Comparison of ENCODE assay signal across 14 cellular contexts in the genomic region with DNA sequence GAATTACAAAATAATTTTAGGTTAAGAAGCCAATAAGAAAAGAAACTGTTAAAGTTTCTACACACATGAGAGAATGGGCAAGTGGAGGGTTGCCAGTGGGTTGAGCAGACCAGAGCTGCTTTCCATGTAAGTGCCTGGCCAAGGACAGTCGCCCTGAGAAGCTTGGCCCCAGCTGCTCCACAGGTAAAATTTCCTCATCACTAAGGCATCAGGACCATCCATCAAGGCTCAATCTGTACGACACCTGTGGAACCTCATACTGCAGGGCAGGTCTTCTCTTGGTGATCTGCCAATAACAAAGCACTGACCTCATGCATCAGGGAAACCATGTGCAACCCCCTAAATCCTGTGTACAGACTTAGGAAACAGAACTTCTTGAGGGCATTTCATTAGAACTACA.
DNase-seq lines count a peak whose midpoint lies in the region; ATAC-seq lines count a peak whose summit lies in the region.
"Had no signal": no experiment of that assay in that cellular context is flagged by ENCODE, and none has a peak within 500 bp of the region (broad histone marks: within the 10 kb centered on the region; RNA-seq: fewer than 3 reads in every experiment).

No MANE protein-coding gene starts in this region.

- H3K27me3 Mint-ChIP-seq in activated T-cell treated with anti-CD3 and anti-CD28 coated beads, Interleukin-2, amount 50 U/mL, for 24 hours = no peaks in the 10 kb centered on the region
- peaks cover 2% of the 10 kb centered on the region for H3K27me3 Mint-ChIP-seq in activated naive CD8-positive, alpha-beta T cell treated with anti-CD3 and anti-CD28 coated beads, Interleukin-2, amount 50 U/mL, for 24 hours
- H3K27me3 Mint-ChIP-seq in CD8-positive, alpha-beta memory T cell = no peaks in the 10 kb centered on the region

- H3K4me1 ChIP-seq in CD8-positive, alpha-beta memory T cell (ENCODE audit: insufficient read depth, low read length) = no peaks in the 10 kb centered on the region

- peaks cover 72% of the 10 kb centered on the region for H3K36me3 Mint-ChIP-seq in activated T-cell treated with anti-CD3 and anti-CD28 coated beads, Interleukin-2, amount 50 U/mL, for 24 hours (ENCODE audit: low read depth)
- peaks cover 51% of the 10 kb centered on the region for H3K36me3 Mint-ChIP-seq in activated naive CD8-positive, alpha-beta T cell treated with anti-CD3 and anti-CD28 coated beads, Interleukin-2, amount 50 U/mL, for 24 hours (ENCODE audit: low read depth)
- peaks cover 18 to 37% (median 25%) of the 10 kb centered on the region in 3 donors for H3K36me3 Mint-ChIP-seq in CD8-positive, alpha-beta memory T cell

- peaks cover 3% of the 10 kb centered on the region for H3K9me3 Mint-ChIP-seq in activated T-cell treated with anti-CD3 and anti-CD28 coated beads, Interleukin-2, amount 50 U/mL, for 24 hours
- H3K9me3 Mint-ChIP-seq in activated naive CD8-positive, alpha-beta T cell treated with anti-CD3 and anti-CD28 coated beads, Interleukin-2, amount 50 U/mL, for 24 hours = no peaks in the 10 kb centered on the region
- H3K9me3 Mint-ChIP-seq in CD8-positive, alpha-beta memory T cell = no peaks in the 10 kb centered on the region
- H3K9me3 Mint-ChIP-seq: CD8-positive, alpha-beta T cell had no signal

- peaks cover 73% of the 10 kb centered on the region for H3K4me1 Mint-ChIP-seq in activated T-cell treated with anti-CD3 and anti-CD28 coated beads, Interleukin-2, amount 50 U/mL, for 24 hours (ENCODE audit: low read depth)
- peaks cover 89% of the 10 kb centered on the region for H3K4me1 Mint-ChIP-seq in activated naive CD8-positive, alpha-beta T cell treated with anti-CD3 and anti-CD28 coated beads, Interleukin-2, amount 50 U/mL, for 24 hours
- peaks cover 0 to 2% (median 0%) of the 10 kb centered on the region in 3 donors for H3K4me1 Mint-ChIP-seq in CD8-positive, alpha-beta memory T cell

- H3K27ac ChIP-seq in CD8-positive, alpha-beta memory T cell (ENCODE audit: low read depth, low read length) = no peak overlapping the region
- H3K27ac ChIP-seq: 22Rv1, GM23248 had no signal

- no peak overlapping the region for H3K4me3 Mint-ChIP-seq in activated T-cell treated with anti-CD3 and anti-CD28 coated beads, Interleukin-2, amount 50 U/mL, for 24 hours
- H3K4me3 Mint-ChIP-seq in activated naive CD8-positive, alpha-beta T cell treated with anti-CD3 and anti-CD28 coated beads, Interleukin-2, amount 50 U/mL, for 24 hours = peak overlapping the region; percentile 58
- no peak overlapping the region for H3K4me3 Mint-ChIP-seq in CD8-positive, alpha-beta memory T cell
- H3K4me3 Mint-ChIP-seq: CD14-positive monocyte; CD8-positive, alpha-beta T cell had no signal

- H3K27me3 ChIP-seq in CD8-positive, alpha-beta memory T cell (ENCODE audit: insufficient read depth, low read length, poor library complexity, severe bottlenecking) = no peaks in the 10 kb centered on the region

- no peaks in the 10 kb centered on the region for H3K36me3 ChIP-seq in CD8-positive, alpha-beta memory T cell (ENCODE audit: insufficient read depth, low read length)

- POLR2A ChIA-PET in CD8-positive, alpha-beta memory T cell (lab: Charles Lee) = no interaction called here

- no peaks in the 10 kb centered on the region for H3K9me3 ChIP-seq in CD8-positive, alpha-beta memory T cell (ENCODE audit: low read length)

- DNase-seq in DMS53 (lab: John Stamatoyannopoulos, UW) = peak; percentile 10
- DNase-seq in DMS53 treated with DMSO at 0.1 percent for 48 hours (lab: John Stamatoyannopoulos, UW; ENCODE audit: unreplicated experiment) = no peak
- DNase-seq in activated T-cell treated with anti-CD3 and anti-CD28 coated beads, Interleukin-2, amount 50 U/mL, for 24 hours = no peak
- DNase-seq in activated T-cell treated with anti-CD3 and anti-CD28 coated beads for 4 hours = no peak
- peak; percentile 49 for DNase-seq in NCI-H69 (lab: John Stamatoyannopoulos, UW)
- no peak for DNase-seq in activated naive CD8-positive, alpha-beta T cell treated with anti-CD3 and anti-CD28 coated beads, Interleukin-2, amount 50 U/mL, for 24 hours
- DNase-seq in midbrain (lab: John Stamatoyannopoulos, UW) = no peak
- DNase-seq in CD8-positive, alpha-beta memory T cell = no peak
- DNase-seq: CD8-positive, alpha-beta T cell; DMS79; GM23248 had no signal

- CTCF ChIA-PET in CD8-positive, alpha-beta memory T cell (lab: Charles Lee) = no interaction called here

- ATAC-seq in activated naive CD8-positive, alpha-beta T cell treated with anti-CD3 and anti-CD28 coated beads, Interleukin-2, amount 50 U/mL, for 24 hours = no peak
- ATAC-seq: CD8-positive, alpha-beta T cell; HCT116 had no signal

- peak overlapping the region; percentile 74 for H3K27ac Mint-ChIP-seq in activated T-cell treated with anti-CD3 and anti-CD28 coated beads, Interleukin-2, amount 50 U/mL, for 24 hours
- H3K27ac Mint-ChIP-seq in activated naive CD8-positive, alpha-beta T cell treated with anti-CD3 and anti-CD28 coated beads, Interleukin-2, amount 50 U/mL, for 24 hours = peak overlapping the region; percentile 98
- H3K27ac Mint-ChIP-seq in CD8-positive, alpha-beta memory T cell = peak overlapping the region in 1 of 8 donors; percentile 49
- H3K27ac Mint-ChIP-seq: CD14-positive monocyte; CD8-positive, alpha-beta T cell had no signal

- H3K4me3 ChIP-seq in CD8-positive, alpha-beta memory T cell (ENCODE audit: low read length) = no peak overlapping the region
- H3K4me3 ChIP-seq: GM23248 had no signal

Comparison
In these comparisons a context has a peak if more than half of its experiments do, and no peak if none do; other contexts are left out.
1. DNase-seq: peak in DMS53 (single experiment) and NCI-H69 (single experiment); none in DMS53 treated with DMSO at 0.1 percent for 48 hours (single experiment), activated T-cell treated with anti-CD3 and anti-CD28 coated beads, Interleukin-2, amount 50 U/mL, for 24 hours (single experiment), activated T-cell treated with anti-CD3 and anti-CD28 coated beads for 4 hours (single experiment), activated naive CD8-positive, alpha-beta T cell treated with anti-CD3 and anti-CD28 coated beads, Interleukin-2, amount 50 U/mL, for 24 hours (single experiment), midbrain (single experiment) and CD8-positive, alpha-beta memory T cell (0 of 5).